In the genomic region with DNA sequence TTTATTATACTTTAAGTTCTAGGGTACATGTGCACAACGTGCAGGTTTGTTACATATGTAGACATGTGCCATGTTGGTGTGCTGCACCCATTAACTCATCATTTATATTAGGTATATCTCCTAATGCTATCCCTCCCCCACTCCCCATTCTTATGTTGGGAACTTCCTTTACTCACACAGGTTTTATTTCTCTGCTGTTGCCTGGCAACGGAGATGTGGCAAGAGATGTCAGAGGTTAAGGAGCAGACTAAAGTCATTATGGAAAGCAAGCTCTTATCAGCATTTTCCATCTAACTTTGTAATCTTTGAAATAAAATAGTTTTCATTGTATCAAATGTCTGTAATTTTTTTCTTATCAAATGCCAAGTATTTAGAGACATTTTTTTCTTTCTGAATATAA, we compare ENCODE assay signal across 8 cellular contexts. TPM values are rescaled to one million over a fixed set of nuclear protein-coding genes. Genes with fewer than 3 reads are reported as not detected.
A peak's percentile ranks its signal among the peaks of the same experiment; 100 is the strongest.
DNase-seq lines count a peak whose midpoint lies in the region; ATAC-seq, FAIRE-seq and TF ChIP-seq lines count a peak whose summit lies in the region.
"Not testable (repeated sequence)": the region's sequence is repeated elsewhere in the genome, so short reads cannot be mapped to it uniquely, and the experiment has no call there.

No MANE protein-coding gene starts in this region.

- not testable (repeated sequence) for TF ChIP-seq CTCF in cardiac fibroblast (IDR thresholded peaks at IDR 0.05; ENCODE audit: low read depth, low read length); HepG2 (CRISPR knock-in tag; IDR thresholded peaks at IDR 0.05); tibial nerve (IDR thresholded peaks at IDR 0.05)

- not testable (repeated sequence) for FAIRE-seq in HepG2 (lab: Jason Lieb, UNC)

- POLR2A ChIA-PET in HepG2 (lab: Yijun Ruan, JAX) = not testable (repeated sequence)

- peak; percentile 75 for DNase-seq in DMS53 (lab: John Stamatoyannopoulos, UW)
- DNase-seq in HT1080 (ENCODE audit: low read depth) = peak; percentile 79
- DNase-seq in NCI-H510A (lab: John Stamatoyannopoulos, UW) = peak; percentile 53
- peak; percentile 73 for DNase-seq in SKM-1 (lab: John Stamatoyannopoulos, UW; ENCODE audit: unreplicated experiment)
- peak; percentile 42 to 58 for DNase-seq in cardiac fibroblast (ENCODE audit: low read depth in 2 of 2)
- DNase-seq in glomerular endothelial cell (ENCODE audit: extremely low read depth, low read depth, low spot score) = peak; percentile 74
- peak; percentile 8 for DNase-seq in HepG2 (ENCODE audit: low spot score)
- peak; percentile 26 to 76 for DNase-seq in tibial nerve (ENCODE audit: low spot score in 2 of 2)

- H3K36me3 ChIP-seq in HepG2 (replicated peaks in 1 of 2; ENCODE audit: control insufficient read depth in 1 of 2, insufficient read depth in 2 of 2, low read length in 2 of 2); tibial nerve: not testable (repeated sequence)

- not testable (repeated sequence) for TF ChIP-seq RAD21 in HepG2 (CRISPR knock-in tag; IDR thresholded peaks at IDR 0.05)

- not testable (repeated sequence) for H3K4me1 ChIP-seq in HepG2 (ENCODE audit: insufficient read depth, low read length)
- peaks cover 0 to 21% (median 0%) of the 10 kb centered on the region in 4 donors for H3K4me1 ChIP-seq in tibial nerve

- H3K79me2 ChIP-seq in HepG2 (ENCODE audit: insufficient read depth, low read length) = not testable (repeated sequence)

- H2AFZ ChIP-seq in HepG2 (ENCODE audit: low read length) = not testable (repeated sequence)

- not testable (repeated sequence) for ATAC-seq in HepG2

- not testable (repeated sequence) for H3K9me3 ChIP-seq in HepG2 (ENCODE audit: low read length); tibial nerve

- H3K9ac ChIP-seq in HepG2 (ENCODE audit: insufficient read depth, low read depth, low read length) = not testable (repeated sequence)

- WGBS in HepG2 (ENCODE audit: low lambda C conversion rate) = 0% methylated on average over 2 of the region's 2 CpGs
- WGBS in tibial nerve, 2 donors = 26% methylated on average over 2 of the region's 2 CpGs

- TF ChIP-seq EP300 in HepG2 (IDR thresholded peaks at IDR 0.05; ENCODE audit: low read depth in 2 of 2, low read length in 2 of 2); HepG2 (CRISPR knock-in tag; IDR thresholded peaks at IDR 0.05; ENCODE audit: borderline replicate concordance): not testable (repeated sequence)
- TF ChIP-seq EP300 in tibial nerve (IDR thresholded peaks at IDR 0.05) = peak in 1 of 2 donors; percentile 28

- BruUV-seq in HepG2 (replicated peaks; lab: Mats Ljungman, UMichigan) = not testable (repeated sequence)

- CTCF ChIA-PET in HepG2 (lab: Yijun Ruan, JAX; ENCODE audit: low intra/inter-chr PET ratio, low total read pairs) = not testable (repeated sequence)

- not testable (repeated sequence) for H3K27ac ChIP-seq in HepG2 (ENCODE audit: extremely low read length, insufficient read depth, low read length); tibial nerve

- TF ChIP-seq POLR2A in HepG2 (IDR thresholded peaks at IDR 0.05; ENCODE audit: insufficient read depth in 1 of 2, low read depth in 2 of 2, low read length in 2 of 2); tibial nerve (IDR thresholded peaks at IDR 0.05): not testable (repeated sequence)

- intact Hi-C loops in HepG2 (cut with micrococcal nuclease; ENCODE audit: unreplicated experiment) = not testable (repeated sequence)

- not testable (repeated sequence) for H3K4me3 ChIP-seq in cardiac fibroblast (replicated peaks in 1 of 2; ENCODE audit: low read depth in 2 of 2, low read length in 2 of 2); HepG2 (replicated peaks in 1 of 3; ENCODE audit: insufficient read depth in 1 of 3, low read depth in 2 of 3, low read length in 3 of 3); tibial nerve

- not testable (repeated sequence) for H3K27me3 ChIP-seq in HepG2 (ENCODE audit: control insufficient read depth in 1 of 2, insufficient read depth in 2 of 2, low read length in 2 of 2); tibial nerve

- H4K20me1 ChIP-seq in HepG2 (ENCODE audit: insufficient read depth, low read length) = not testable (repeated sequence)

- not testable (repeated sequence) for H3K4me2 ChIP-seq in HepG2 (ENCODE audit: low read depth, low read length)

- in situ Hi-C loops in HepG2 (cut with HindIII; ENCODE audit: extremely low pct_ligation_motif_present, low pct_unique_long_range_greater_than_20kb) = not testable (repeated sequence)

RNA-seq across cellular contexts. Expression of a gene that starts 26.8 kb away (rescaled TPM):
- total RNA-seq in HT1080 (2014; rRNA removed; shearing (Covaris generic)) = 191 and 198 TPM in 2 replicates
- polyA plus RNA-seq in HT1080 (2015; cell fraction: cytosol; rRNA removed) = 197 and 235 TPM in 2 replicates
- polyA plus RNA-seq in HT1080 (2015; cell fraction: nucleus; rRNA removed) = 244 and 254 TPM in 2 replicates
- total RNA-seq in glomerular endothelial cell = 40.9 and 60.6 TPM in 2 replicates
- total RNA-seq in HepG2 (2016; rRNA removed; fragmentation: Illumina TruSeq; extraction: Trizol) = not detected in 2 replicates
- total RNA-seq in HepG2 (2016; cell fraction: cytosol; rRNA removed; fragmentation: Illumina TruSeq; extraction: Trizol; ENCODE audit: low read depth) = not detected in 2 replicates
- total RNA-seq in HepG2 (2016; cell fraction: insoluble cytoplasmic fraction; rRNA removed; fragmentation: Illumina TruSeq; extraction: Trizol) = not detected in 2 replicates
- not detected in 2 replicates for total RNA-seq in HepG2 (2016; cell fraction: membrane; rRNA removed; fragmentation: Illumina TruSeq; extraction: Trizol)
- not detected in 2 replicates for total RNA-seq in HepG2 (2016; cell fraction: nucleus; rRNA removed; fragmentation: Illumina TruSeq; extraction: Trizol)
- not detected in 2 replicates for polyA plus RNA-seq in HepG2 (2011; rRNA removed)
- not detected in 2 replicates for polyA plus RNA-seq in HepG2 (2011; cell fraction: cytosol; rRNA removed)
- not detected in 2 replicates for polyA plus RNA-seq in HepG2 (2011; cell fraction: nucleus; rRNA removed)
- not detected in 2 replicates for polyA plus RNA-seq in HepG2 (2012)
- polyA plus RNA-seq in HepG2 (2016; cell fraction: cytosol; fragmentation: Illumina TruSeq; extraction: Trizol; ENCODE audit: low read depth) = not detected in 2 replicates
- polyA plus RNA-seq in HepG2 (2016; cell fraction: insoluble cytoplasmic fraction; fragmentation: Illumina TruSeq; extraction: Trizol; ENCODE audit: low read depth) = not detected in 2 replicates
- polyA plus RNA-seq in HepG2 (2016; cell fraction: membrane; fragmentation: Illumina TruSeq; extraction: Trizol; ENCODE audit: low read depth) = 0.13 TPM in 1 of 2 replicates, not detected in the other
- polyA plus RNA-seq in HepG2 (2016; cell fraction: nucleus; fragmentation: Illumina TruSeq; extraction: Trizol; ENCODE audit: insufficient read depth, low read depth) = not detected in 2 replicates
- 0.80 TPM in 1 of 2 replicates, not detected in the other for polyA minus RNA-seq in HepG2 (2011; rRNA and poly(A)+ RNA removed; ENCODE audit: low replicate concordance)
- not detected in 2 replicates for polyA minus RNA-seq in HepG2 (2011; cell fraction: cytosol; rRNA and poly(A)+ RNA removed)
- polyA minus RNA-seq in HepG2 (2011; cell fraction: nucleus; rRNA and poly(A)+ RNA removed) = not detected in 2 replicates
- 100 to 1,000 TPM in 1 of 4 donors, 10 to 100 TPM in 3; 63.4 to 146 (median 81.5) TPM for total RNA-seq in tibial nerve

Comparison
In these comparisons a context has a peak if more than half of its experiments do, and no peak if none do; other contexts are left out.
1. DNase-seq: peak in every context shown above with its lines; median percentile 79 in HT1080; 75 in DMS53; 74 in glomerular endothelial cell; 73 in SKM-1; 53 in NCI-H510A; 51 in tibial nerve; 50 in cardiac fibroblast; 8 in HepG2.
2. RNA of a gene that starts 26.8 kb away (total RNA-seq): 191 to 198 TPM in HT1080, 63.4 to 146 TPM in tibial nerve and 40.9 to 60.6 TPM in glomerular endothelial cell; not detected in HepG2; every median in the first group is over 10 times any median in the second.